1 cellular context compared by ENCODE assay signal in the genomic region with DNA sequence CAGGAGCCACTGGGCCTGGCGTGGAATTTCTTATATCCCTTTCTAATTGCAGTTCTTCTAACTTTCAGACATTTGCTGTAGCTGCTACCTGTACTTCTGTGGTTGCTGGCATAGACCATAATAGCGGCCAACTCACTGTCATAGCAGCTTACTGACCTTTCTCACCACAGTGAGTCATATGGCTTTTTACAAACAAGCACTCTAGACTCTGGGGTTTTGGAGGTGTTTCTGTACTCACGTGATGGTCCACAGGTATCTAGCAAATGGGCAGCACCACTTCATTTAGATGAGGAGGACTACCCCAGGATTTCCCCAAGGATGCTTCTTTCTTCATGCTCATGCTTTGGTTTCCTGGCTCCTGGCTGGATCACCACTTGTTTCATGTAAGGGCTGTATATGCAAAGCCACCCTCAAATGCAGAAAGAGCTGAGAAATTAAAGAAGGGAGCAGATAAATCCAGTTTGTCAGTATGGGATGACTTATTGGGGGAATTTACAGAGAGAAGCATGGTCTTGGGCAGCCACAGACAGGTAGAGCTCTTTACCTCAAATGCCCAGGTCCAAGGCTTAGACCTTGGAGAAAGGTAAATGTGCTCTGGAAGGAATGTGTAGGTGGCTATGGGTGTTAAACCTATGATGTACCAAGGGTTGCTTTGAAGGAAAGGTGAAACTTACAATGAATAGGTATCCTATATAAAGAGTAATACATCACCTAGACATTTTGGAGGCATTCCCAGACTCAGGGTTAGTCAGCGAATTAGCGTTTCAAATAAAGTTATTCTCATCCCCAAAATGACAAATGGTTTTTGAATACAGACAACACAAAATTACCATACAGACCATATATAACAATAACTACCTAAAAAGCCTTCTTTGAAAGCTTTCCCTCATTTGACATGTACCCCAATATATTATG.
TF ChIP-seq lines count a peak whose summit lies in the region.

No MANE protein-coding gene starts in this region.

TF ChIP-seq in Ishikawa, 13 proteins besides CTCF, POLR2A, EP300 and RAD21 (continued from another document):
- TF ChIP-seq, protein P1, sequence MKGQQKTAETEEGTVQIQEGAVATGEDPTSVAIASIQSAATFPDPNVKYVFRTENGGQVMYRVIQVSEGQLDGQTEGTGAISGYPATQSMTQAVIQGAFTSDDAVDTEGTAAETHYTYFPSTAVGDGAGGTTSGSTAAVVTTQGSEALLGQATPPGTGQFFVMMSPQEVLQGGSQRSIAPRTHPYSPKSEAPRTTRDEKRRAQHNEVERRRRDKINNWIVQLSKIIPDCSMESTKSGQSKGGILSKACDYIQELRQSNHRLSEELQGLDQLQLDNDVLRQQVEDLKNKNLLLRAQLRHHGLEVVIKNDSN (IDR thresholded peaks at IDR 0.05) = peak; percentile 50
- TF ChIP-seq CEBPB (IDR thresholded peaks at IDR 0.05) (no peak), NFIC (IDR thresholded peaks at IDR 0.05) (peak; percentile 63; the same call in 1 of the 2 replicates)
- TF ChIP-seq, protein P2, sequence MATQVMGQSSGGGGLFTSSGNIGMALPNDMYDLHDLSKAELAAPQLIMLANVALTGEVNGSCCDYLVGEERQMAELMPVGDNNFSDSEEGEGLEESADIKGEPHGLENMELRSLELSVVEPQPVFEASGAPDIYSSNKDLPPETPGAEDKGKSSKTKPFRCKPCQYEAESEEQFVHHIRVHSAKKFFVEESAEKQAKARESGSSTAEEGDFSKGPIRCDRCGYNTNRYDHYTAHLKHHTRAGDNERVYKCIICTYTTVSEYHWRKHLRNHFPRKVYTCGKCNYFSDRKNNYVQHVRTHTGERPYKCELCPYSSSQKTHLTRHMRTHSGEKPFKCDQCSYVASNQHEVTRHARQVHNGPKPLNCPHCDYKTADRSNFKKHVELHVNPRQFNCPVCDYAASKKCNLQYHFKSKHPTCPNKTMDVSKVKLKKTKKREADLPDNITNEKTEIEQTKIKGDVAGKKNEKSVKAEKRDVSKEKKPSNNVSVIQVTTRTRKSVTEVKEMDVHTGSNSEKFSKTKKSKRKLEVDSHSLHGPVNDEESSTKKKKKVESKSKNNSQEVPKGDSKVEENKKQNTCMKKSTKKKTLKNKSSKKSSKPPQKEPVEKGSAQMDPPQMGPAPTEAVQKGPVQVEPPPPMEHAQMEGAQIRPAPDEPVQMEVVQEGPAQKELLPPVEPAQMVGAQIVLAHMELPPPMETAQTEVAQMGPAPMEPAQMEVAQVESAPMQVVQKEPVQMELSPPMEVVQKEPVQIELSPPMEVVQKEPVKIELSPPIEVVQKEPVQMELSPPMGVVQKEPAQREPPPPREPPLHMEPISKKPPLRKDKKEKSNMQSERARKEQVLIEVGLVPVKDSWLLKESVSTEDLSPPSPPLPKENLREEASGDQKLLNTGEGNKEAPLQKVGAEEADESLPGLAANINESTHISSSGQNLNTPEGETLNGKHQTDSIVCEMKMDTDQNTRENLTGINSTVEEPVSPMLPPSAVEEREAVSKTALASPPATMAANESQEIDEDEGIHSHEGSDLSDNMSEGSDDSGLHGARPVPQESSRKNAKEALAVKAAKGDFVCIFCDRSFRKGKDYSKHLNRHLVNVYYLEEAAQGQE (IDR thresholded peaks at IDR 0.05; ENCODE audit: low read depth) = no peak
